ENCODE assay signal across 20 cellular contexts in genomic region chr17:37019117-37019744, GRCh38.
DNase-seq lines count a peak whose midpoint lies in the region; ATAC-seq and TF ChIP-seq lines count a peak whose summit lies in the region.
"Had no signal": no experiment of that assay in that cellular context is flagged by ENCODE, and none has a peak within 500 bp of the region (broad histone marks: within the 10 kb centered on the region; RNA-seq: fewer than 3 reads in every experiment).

No MANE protein-coding gene starts in this region.

- TF ChIP-seq POLR2A in tibial nerve (IDR thresholded peaks at IDR 0.05) (no peak), Peyer's patch (IDR thresholded peaks at IDR 0.05) (no peak)

- H3K4me2 ChIP-seq in neural progenitor cell: peak overlapping the region; percentile 24
- H3K4me2 ChIP-seq: KMS-11, PC-9 had no signal

- no peak for TF ChIP-seq EP300 in tibial nerve (IDR thresholded peaks at IDR 0.05)

- H3F3A ChIP-seq in neural progenitor cell (ENCODE audit: low read depth): peaks cover 17% of the 10 kb centered on the region

- peaks cover 38% of the 10 kb centered on the region for H3K4me1 ChIP-seq in neural progenitor cell
- peaks cover 0 to 16% (median 3%) of the 10 kb centered on the region in 4 donors for H3K4me1 ChIP-seq in tibial nerve
- H3K4me1 ChIP-seq in Peyer's patch: no peaks in the 10 kb centered on the region
- H3K4me1 ChIP-seq: SJCRH30 had no signal

- H3K27me3 ChIP-seq in neural progenitor cell (no peaks in the 10 kb centered on the region), tibial nerve (no peaks in the 10 kb centered on the region), Peyer's patch (no peaks in the 10 kb centered on the region)
- H3K27me3 ChIP-seq: SJCRH30 had no signal

- H3K27ac ChIP-seq in neural progenitor cell (no peak overlapping the region), tibial nerve (no peak overlapping the region), Peyer's patch (no peak overlapping the region)
- H3K27ac ChIP-seq: 22Rv1, KMS-11, PC-9, SJCRH30 had no signal

- H3K4me3 Mint-ChIP-seq in neural progenitor cell: no peak overlapping the region
- H3K4me3 Mint-ChIP-seq: CD14-positive monocyte, HFFc6 had no signal

- no peak overlapping the region for H3K9ac ChIP-seq in neural progenitor cell
- H3K9ac ChIP-seq: KMS-11 had no signal

- peaks cover 12% of the 10 kb centered on the region for H4K20me1 ChIP-seq in neural progenitor cell (ENCODE audit: low read depth)

- no peaks in the 10 kb centered on the region for H3K4me1 Mint-ChIP-seq in neural progenitor cell

- H3K36me3 ChIP-seq in neural progenitor cell: no peaks in the 10 kb centered on the region
- peaks cover 0 to 9% (median 0%) of the 10 kb centered on the region in 3 donors for H3K36me3 ChIP-seq in tibial nerve
- H3K36me3 ChIP-seq in Peyer's patch: peaks cover 0 to 24% (median 0%) of the 10 kb centered on the region in 3 donors

- H2AFZ ChIP-seq in neural progenitor cell (replicated peaks): no peak overlapping the region
- H2AFZ ChIP-seq: PC-9 had no signal

- WGBS in tibial nerve, 2 donors: 70 to 74% methylated on average over 3 of the region's 3 CpGs

- no peak overlapping the region for H3K4me3 ChIP-seq in neural progenitor cell
- H3K4me3 ChIP-seq in tibial nerve: no peak overlapping the region
- H3K4me3 ChIP-seq in Peyer's patch: no peak overlapping the region
- H3K4me3 ChIP-seq: PC-9, SJCRH30 had no signal

- no peaks in the 10 kb centered on the region for H3K9me3 Mint-ChIP-seq in neural progenitor cell
- H3K9me3 Mint-ChIP-seq: CD14-positive monocyte, HFFc6 had no signal

- no peaks in the 10 kb centered on the region for H3K79me2 ChIP-seq in neural progenitor cell (ENCODE audit: low read depth)

- TF ChIP-seq CTCF in neural progenitor cell (IDR thresholded peaks at IDR 0.05): no peak
- TF ChIP-seq CTCF in tibial nerve (IDR thresholded peaks at IDR 0.05): no peak
- TF ChIP-seq CTCF in Peyer's patch (IDR thresholded peaks at IDR 0.05): no peak

- ATAC-seq in GM18909 (IDR thresholded peaks at IDR 0.05; ENCODE audit: poor library complexity, unreplicated experiment): no peak

- DNase-seq in NCI-H2081 (lab: John Stamatoyannopoulos, UW): peak; percentile 38 to 58
- no peak for DNase-seq in NCI-H2081 treated with DMSO at 0.1 percent for 48 hours (lab: John Stamatoyannopoulos, UW)
- peak; percentile 9 for DNase-seq in NCI-H2107 (lab: John Stamatoyannopoulos, UW)
- DNase-seq in RPMI7951 (ENCODE audit: low read depth): peak; percentile 2
- peak; percentile 6 for DNase-seq in neural progenitor cell (ENCODE audit: low spot score)
- no peak for DNase-seq in tibial nerve (ENCODE audit: low spot score in 2 of 2)
- no peak for DNase-seq in Peyer's patch
- DNase-seq: AML-193, DMS79 treated with DMSO at 0.1 percent for 48 hours, GOT3, HFFc6, NCI-H1417 treated with DMSO at 0.1 percent for 48 hours, NCI-H2171, NCI-H446 treated with DMSO at 0.1 percent for 48 hours, PC-9, SJCRH30 had no signal

- no peaks in the 10 kb centered on the region for H3K9me3 ChIP-seq in neural progenitor cell (ENCODE audit: low read depth)
- no peaks in the 10 kb centered on the region for H3K9me3 ChIP-seq in tibial nerve
- no peaks in the 10 kb centered on the region for H3K9me3 ChIP-seq in Peyer's patch
- H3K9me3 ChIP-seq: SJCRH30 had no signal

- H3K27ac Mint-ChIP-seq in neural progenitor cell: no peak overlapping the region
- H3K27ac Mint-ChIP-seq: HFFc6 had no signal

- H3K36me3 Mint-ChIP-seq in neural progenitor cell: peaks cover 5% of the 10 kb centered on the region

- H3K27me3 Mint-ChIP-seq in neural progenitor cell (ENCODE audit: insufficient read depth, low read depth): no peaks in the 10 kb centered on the region

Comparison
In these comparisons a context has a peak if more than half of its experiments do, and no peak if none do; other contexts are left out.
1. DNase-seq: peak in NCI-H2081 (2 of 2), NCI-H2107 (single experiment), RPMI7951 (single experiment) and neural progenitor cell (single experiment); none in NCI-H2081 treated with DMSO at 0.1 percent for 48 hours (single experiment), tibial nerve (0 of 2) and Peyer's patch (0 of 3).